Comparison of ENCODE assay signal across 8 cellular contexts in genomic region chr1:16896316-16897065, GRCh38. TPM values are rescaled to one million over a fixed set of nuclear protein-coding genes. Genes with fewer than 3 reads are reported as not detected.
DNase-seq lines count a peak whose midpoint lies in the region; ATAC-seq and TF ChIP-seq lines count a peak whose summit lies in the region.
"Not testable (repeated sequence)": the region's sequence is repeated elsewhere in the genome, so short reads cannot be mapped to it uniquely, and the experiment has no call there.

No MANE protein-coding gene starts in this region.

- intact Hi-C loops in prostate gland (cut with DNase I), result not testable (repeated sequence)

- H3K27ac ChIP-seq in prostate gland, result peak overlapping the region; percentile 82 to 91
- peak overlapping the region; percentile 80 for H3K27ac ChIP-seq in thymus (ENCODE audit: low read depth)

- peak; percentile 12 for ATAC-seq in HG03565 (IDR thresholded peaks at IDR 0.05; ENCODE audit: unreplicated experiment)
- ATAC-seq in WTC11, result not testable (repeated sequence)

- 15% methylated on average over 24 of the region's 24 CpGs for WGBS in prostate gland
- WGBS in thymus, result 37% methylated on average over 21 of the region's 24 CpGs

- not testable (repeated sequence) for H3K36me3 Mint-ChIP-seq in WTC11

- not testable (repeated sequence) for H3K27me3 Mint-ChIP-seq in WTC11 (ENCODE audit: low read depth)

- H3K9me3 Mint-ChIP-seq in WTC11, result not testable (repeated sequence)

- H3K4me3 Mint-ChIP-seq in WTC11, result peak overlapping the region; percentile 71

- H3K27ac Mint-ChIP-seq in WTC11, result peak overlapping the region; percentile 100

- H3K36me3 ChIP-seq in prostate gland; thymus (ENCODE audit: control insufficient read depth, insufficient read depth): not testable (repeated sequence)

- H3K4me1 Mint-ChIP-seq in WTC11, result peaks cover 21% of the 10 kb centered on the region

- not testable (repeated sequence) for H3K27me3 ChIP-seq in prostate gland (replicated peaks; ENCODE audit: insufficient read depth); thymus (ENCODE audit: control insufficient read depth, insufficient read depth)

- not testable (repeated sequence) for TF ChIP-seq CTCF in WTC11 (IDR thresholded peaks at IDR 0.05); prostate gland (IDR thresholded peaks at IDR 0.05)

- peak overlapping the region in 1 of 2 donors; percentile 15 for H3K4me3 ChIP-seq in prostate gland
- H3K4me3 ChIP-seq in thymus (ENCODE audit: low read length), result peak overlapping the region; percentile 36

- DNase-seq in ELR (ENCODE audit: low read depth), result peak; percentile 99
- DNase-seq in NCI-H526 (lab: John Stamatoyannopoulos, UW), result peak; percentile 97 to 100
- DNase-seq in WTC11 (ENCODE audit: low spot score), result peak; percentile 61
- DNase-seq in astrocyte of the hippocampus (ENCODE audit: low read depth, low spot score), result peak; percentile 42
- DNase-seq in hepatic stellate cell (ENCODE audit: low spot score), result peak; percentile 28
- not testable (repeated sequence) for DNase-seq in prostate gland (ENCODE audit: low spot score)

- POLR2A ChIA-PET in WTC11 (lab: Charles Lee), result interaction anchor here (0.9 kb wide), 1 partner anchor 9 kb away, joined by 6 read pairs; no protein-coding TSS in a partner anchor

- H3K4me1 ChIP-seq in prostate gland (replicated peaks); thymus (ENCODE audit: control insufficient read depth, insufficient read depth, low read length): not testable (repeated sequence)

- TF ChIP-seq POLR2A in prostate gland (IDR thresholded peaks at IDR 0.05), result not testable (repeated sequence)

- H3K9me3 ChIP-seq in prostate gland; thymus (ENCODE audit: control insufficient read depth): not testable (repeated sequence)

- CTCF ChIA-PET in WTC11 (lab: Charles Lee), result interaction anchor here (1.2 kb wide), 1 partner anchor 33 kb away, joined by 4 read pairs; no protein-coding TSS in a partner anchor

TF ChIP-seq in WTC11, 78 proteins besides CTCF, POLR2A, EP300 and RAD21:
- TF ChIP-seq, protein P1, sequence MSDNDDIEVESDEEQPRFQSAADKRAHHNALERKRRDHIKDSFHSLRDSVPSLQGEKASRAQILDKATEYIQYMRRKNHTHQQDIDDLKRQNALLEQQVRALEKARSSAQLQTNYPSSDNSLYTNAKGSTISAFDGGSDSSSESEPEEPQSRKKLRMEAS (CRISPR knock-in tag; IDR thresholded peaks at IDR 0.05), result peak; percentile 46; the same call in 1 of the 2 replicates

RNA-seq across cellular contexts. Expression of gene RNU1-2, which starts 0.7 kb away (rescaled TPM):
- 1,028 to 1,267 TPM (median 1,197 TPM) in 3 replicates for total RNA-seq in WTC11 (2021)
- under 1 TPM; under 0.01 TPM for total RNA-seq in prostate gland
- polyA plus RNA-seq in thymus, result not detected

RNA-seq across cellular contexts. Expression of gene CROCC, which starts 25.2 kb away (rescaled TPM):
- total RNA-seq in WTC11 (2021) (73.8 to 75.6 TPM (median 73.9 TPM) in 3 replicates), prostate gland (10 to 100 TPM; 19.6 to 68.7 TPM)
- 97.1 TPM for polyA plus RNA-seq in thymus

Comparison
In these comparisons a context has a peak if more than half of its experiments do, and no peak if none do; other contexts are left out.
1. RNA of gene RNU1-2, which starts 0.7 kb away (total RNA-seq): 1,028 to 1,267 TPM in WTC11; under 0.01 TPM in prostate gland; every median in the first group is over 1,000 times any median in the second.